8 cellular contexts compared by ENCODE assay signal in genomic region chr12:40137252-40137651, GRCh38. TPM values are rescaled to one million over a fixed set of nuclear protein-coding genes. Genes with fewer than 3 reads are reported as not detected.
A peak's percentile ranks its signal among the peaks of the same experiment; 100 is the strongest.
DNase-seq lines count a peak whose midpoint lies in the region; ATAC-seq and TF ChIP-seq lines count a peak whose summit lies in the region.

No MANE protein-coding gene starts in this region.

- ATAC-seq in GM21528 (IDR thresholded peaks at IDR 0.05; ENCODE audit: low FRiP score, unreplicated experiment), result peak; percentile 94
- no peak for ATAC-seq in WTC11

- no peak for TF ChIP-seq CTCF in GM10266 (IDR thresholded peaks at IDR 0.05; ENCODE audit: control insufficient read depth, insufficient read depth, low read depth, missing control alignments)
- TF ChIP-seq CTCF in WTC11 (IDR thresholded peaks at IDR 0.05), result no peak

- H3K27me3 Mint-ChIP-seq in WTC11 (ENCODE audit: low read depth), result no peaks in the 10 kb centered on the region

- POLR2A ChIA-PET in WTC11 (lab: Charles Lee), result no interaction called here

- H3K27ac Mint-ChIP-seq in WTC11, result no peak overlapping the region

- no peak overlapping the region for H3K4me3 Mint-ChIP-seq in WTC11

- DNase-seq in GM10266 (ENCODE audit: extremely low spot score), result peak; percentile 7
- DNase-seq in Jurkat, Clone E6-1 (ENCODE audit: low read depth, low spot score), result peak; percentile 7
- peak; percentile 23 for DNase-seq in globus pallidus (ENCODE audit: low spot score)
- DNase-seq in WTC11 (ENCODE audit: low spot score), result no peak
- DNase-seq in NK-92 (lab: John Stamatoyannopoulos, UW; ENCODE audit: unreplicated experiment), result no peak
- no peak for DNase-seq in NCI-H187 (lab: John Stamatoyannopoulos, UW)
- no peak for DNase-seq in NCI-H774 (lab: John Stamatoyannopoulos, UW)

- no peak overlapping the region for H3K4me3 ChIP-seq in Jurkat, Clone E6-1 (ENCODE audit: low read length)

- H3K9me3 Mint-ChIP-seq in WTC11, result peaks cover 5% of the 10 kb centered on the region

- H3K4me1 Mint-ChIP-seq in WTC11, result no peaks in the 10 kb centered on the region

- H3K36me3 Mint-ChIP-seq in WTC11, result no peaks in the 10 kb centered on the region

- CTCF ChIA-PET in WTC11 (lab: Charles Lee), result no interaction called here

TF ChIP-seq in WTC11, 78 proteins besides CTCF, POLR2A, EP300 and RAD21:
- TF ChIP-seq AR (CRISPR knock-in tag; IDR thresholded peaks at IDR 0.05), result no peak
- TF ChIP-seq ZBTB43 (CRISPR knock-in tag; IDR thresholded peaks at IDR 0.05), result no peak
- TF ChIP-seq E2F1 (CRISPR knock-in tag; IDR thresholded peaks at IDR 0.05), result no peak

RNA-seq across cellular contexts. Expression of gene SLC2A13, which starts 31.4 kb away (rescaled TPM):
- 2.7 TPM for polyA plus RNA-seq in Jurkat, Clone E6-1 (2012; ENCODE audit: insufficient read depth, insufficient read length)
- 12.5 to 15.3 TPM (median 13.1 TPM) in 3 replicates for total RNA-seq in WTC11 (2021)

Comparison
In these comparisons a context has a peak if more than half of its experiments do, and no peak if none do; other contexts are left out.
1. DNase-seq: peak in GM10266 (single experiment), Jurkat, Clone E6-1 (single experiment) and globus pallidus (single experiment); none in WTC11 (single experiment), NK-92 (single experiment), NCI-H187 (0 of 2) and NCI-H774 (single experiment).